1 cellular context compared by ENCODE assay signal in the genomic region with DNA sequence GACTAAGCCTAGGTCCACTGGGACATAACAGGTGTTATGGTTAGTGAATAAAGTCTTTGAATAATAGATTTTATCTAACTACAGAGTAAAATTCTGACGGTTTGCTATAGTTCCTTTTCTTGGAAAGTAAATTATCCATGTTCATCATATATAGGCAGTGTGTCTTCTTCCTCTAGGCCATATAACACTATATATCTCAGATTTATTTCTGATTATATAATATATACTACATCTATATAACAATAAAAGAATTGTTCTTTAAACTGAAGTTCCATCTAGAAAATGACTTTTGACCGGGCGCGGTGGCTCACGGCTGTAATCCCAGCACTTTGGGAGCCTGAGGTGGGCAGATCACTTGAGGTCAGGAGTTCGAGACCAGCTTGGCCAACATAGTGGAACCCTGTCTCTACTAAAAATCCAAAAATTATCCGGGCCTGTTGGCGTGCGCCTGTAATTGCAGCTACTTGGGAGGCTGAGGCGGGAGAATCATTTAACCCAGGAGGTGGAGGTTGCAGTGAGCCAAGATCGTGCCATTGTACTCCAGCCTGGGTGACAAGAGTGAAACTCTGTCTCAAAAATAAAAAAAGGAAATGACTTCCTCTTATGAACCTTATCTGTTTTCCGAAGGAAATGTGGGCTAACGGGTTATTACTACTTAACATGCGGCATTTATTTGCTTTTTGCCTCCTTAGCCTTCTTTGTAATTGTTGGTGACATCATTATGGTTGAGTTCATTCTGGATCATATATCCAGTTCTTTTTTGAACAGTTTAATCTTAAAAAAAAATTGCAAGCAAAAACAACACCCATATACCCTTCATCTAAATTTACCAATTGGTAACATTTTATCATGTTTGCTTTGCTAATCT.
A peak's percentile ranks its signal among the peaks of the same experiment; 100 is the strongest.
TF ChIP-seq lines count a peak whose summit lies in the region.

No MANE protein-coding gene starts in this region.

TF ChIP-seq in HEK293, 187 proteins besides CTCF, POLR2A, EP300 and RAD21 (continued from another document):
- TF ChIP-seq, protein P1, sequence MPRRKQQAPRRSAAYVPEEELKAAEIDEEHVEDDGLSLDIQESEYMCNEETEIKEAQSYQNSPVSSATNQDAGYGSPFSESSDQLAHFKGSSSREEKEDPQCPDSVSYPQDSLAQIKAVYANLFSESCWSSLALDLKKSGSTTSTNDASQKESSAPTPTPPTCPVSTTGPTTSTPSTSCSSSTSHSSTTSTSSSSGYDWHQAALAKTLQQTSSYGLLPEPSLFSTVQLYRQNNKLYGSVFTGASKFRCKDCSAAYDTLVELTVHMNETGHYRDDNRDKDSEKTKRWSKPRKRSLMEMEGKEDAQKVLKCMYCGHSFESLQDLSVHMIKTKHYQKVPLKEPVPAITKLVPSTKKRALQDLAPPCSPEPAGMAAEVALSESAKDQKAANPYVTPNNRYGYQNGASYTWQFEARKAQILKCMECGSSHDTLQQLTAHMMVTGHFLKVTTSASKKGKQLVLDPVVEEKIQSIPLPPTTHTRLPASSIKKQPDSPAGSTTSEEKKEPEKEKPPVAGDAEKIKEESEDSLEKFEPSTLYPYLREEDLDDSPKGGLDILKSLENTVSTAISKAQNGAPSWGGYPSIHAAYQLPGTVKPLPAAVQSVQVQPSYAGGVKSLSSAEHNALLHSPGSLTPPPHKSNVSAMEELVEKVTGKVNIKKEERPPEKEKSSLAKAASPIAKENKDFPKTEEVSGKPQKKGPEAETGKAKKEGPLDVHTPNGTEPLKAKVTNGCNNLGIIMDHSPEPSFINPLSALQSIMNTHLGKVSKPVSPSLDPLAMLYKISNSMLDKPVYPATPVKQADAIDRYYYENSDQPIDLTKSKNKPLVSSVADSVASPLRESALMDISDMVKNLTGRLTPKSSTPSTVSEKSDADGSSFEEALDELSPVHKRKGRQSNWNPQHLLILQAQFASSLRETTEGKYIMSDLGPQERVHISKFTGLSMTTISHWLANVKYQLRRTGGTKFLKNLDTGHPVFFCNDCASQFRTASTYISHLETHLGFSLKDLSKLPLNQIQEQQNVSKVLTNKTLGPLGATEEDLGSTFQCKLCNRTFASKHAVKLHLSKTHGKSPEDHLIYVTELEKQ (tag by site-specific recombination; IDR thresholded peaks at IDR 0.05; ENCODE audit: borderline replicate concordance): no peak
- TF ChIP-seq ZNF366 (tag by site-specific recombination; conservative IDR thresholded peaks at IDR 0.05): 0 out of 2 replicates have a peak, but pooled peaks have one; percentile 25
